Comparison of ENCODE assay signal across 12 cellular contexts in the genomic region with DNA sequence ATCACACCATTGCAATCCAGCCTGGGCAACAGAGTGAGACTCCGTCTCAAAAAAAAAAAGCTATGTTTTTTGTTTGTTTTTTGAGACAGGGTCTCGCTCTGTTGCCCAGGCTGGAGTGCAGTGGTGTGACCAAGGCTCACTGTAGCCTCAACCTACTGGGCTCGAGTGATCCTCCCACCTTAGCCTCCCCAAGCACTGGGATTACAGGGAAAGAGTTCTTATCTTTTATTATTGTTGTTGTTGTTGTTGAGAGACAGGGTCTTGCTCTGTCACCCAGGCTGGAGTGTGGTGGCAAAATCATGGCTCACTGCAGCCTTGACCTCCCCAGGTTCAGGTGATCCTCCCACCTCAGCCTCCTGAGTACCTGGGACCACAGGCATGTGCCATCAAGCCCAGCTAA. TPM values are rescaled to one million over a fixed set of nuclear protein-coding genes. Genes with fewer than 3 reads are reported as not detected.
"Had no signal": no experiment of that assay in that cellular context is flagged by ENCODE, and none has a peak within 500 bp of the region (broad histone marks: within the 10 kb centered on the region; RNA-seq: fewer than 3 reads in every experiment).

No MANE protein-coding gene starts in this region.

RNA-seq across cellular contexts. Expression of a gene that starts 10.5 kb away (rescaled TPM):
- total RNA-seq: neural crest cell, occipital lobe, progenitor cell of endocrine pancreas, renal cortical epithelial cell, temporal lobe had no signal

RNA-seq across cellular contexts. Expression of a gene that starts 16.3 kb away (rescaled TPM):
- total RNA-seq: neural crest cell, progenitor cell of endocrine pancreas, renal cortical epithelial cell, smooth muscle cell had no signal
- polyA plus RNA-seq: smooth muscle cell had no signal

RNA-seq across cellular contexts. Expression of a gene that starts 23.4 kb away (rescaled TPM):
- total RNA-seq: naive thymus-derived CD8-positive, alpha-beta T cell had no signal
- polyA plus RNA-seq: naive thymus-derived CD8-positive, alpha-beta T cell had no signal

RNA-seq across cellular contexts. Expression of a gene that starts 35.1 kb away (rescaled TPM):
- total RNA-seq: osteoblast, psoas muscle, renal cortical epithelial cell, subcutaneous adipose tissue, ureter, vagina had no signal
- polyA plus RNA-seq: psoas muscle had no signal
